9 cellular contexts compared by ENCODE assay signal in genomic region chr2:64622443-64623231, GRCh38. TPM values are rescaled to one million over a fixed set of nuclear protein-coding genes. Genes with fewer than 3 reads are reported as not detected.
A peak's percentile ranks its signal among the peaks of the same experiment; 100 is the strongest.
DNase-seq lines count a peak whose midpoint lies in the region; ATAC-seq and TF ChIP-seq lines count a peak whose summit lies in the region.
"Had no signal": no experiment of that assay in that cellular context is flagged by ENCODE, and none has a peak within 500 bp of the region (broad histone marks: within the 10 kb centered on the region; RNA-seq: fewer than 3 reads in every experiment).

No MANE protein-coding gene starts in this region.

- H3K27ac ChIP-seq in GM23338 (ENCODE audit: low read depth): no peak overlapping the region

- no peaks in the 10 kb centered on the region for H3K9me3 Mint-ChIP-seq in GM23338

- H3K4me3 Mint-ChIP-seq in GM23338: no peak overlapping the region

- no peaks in the 10 kb centered on the region for H3K27me3 ChIP-seq in GM23338 (ENCODE audit: insufficient read depth)

- H2AFZ ChIP-seq in GM23338: peak overlapping the region; percentile 18

- TF ChIP-seq CTCF in GM23338 (conservative IDR thresholded peaks at IDR 0.05; ENCODE audit: low read depth in 2 of 2) (peak; percentile 33 to 49; a peak in 3 of 4 replicates), mucosa of descending colon (IDR thresholded peaks at IDR 0.05) (no peak)

- ATAC-seq in GM23338 (peak; percentile 64), mucosa of descending colon (peak; percentile 9), HG02973 (IDR thresholded peaks at IDR 0.05; ENCODE audit: unreplicated experiment) (no peak), HG02970 (IDR thresholded peaks at IDR 0.05; ENCODE audit: low FRiP score, unreplicated experiment) (no peak)

- no peak overlapping the region for H3K4me2 ChIP-seq in GM23338

- H3K4me1 ChIP-seq in GM23338 (ENCODE audit: insufficient read depth) (peaks cover 26% of the 10 kb centered on the region), mucosa of descending colon (ENCODE audit: low read depth) (no peaks in the 10 kb centered on the region)

- DNase-seq in AG08395 (ENCODE audit: low spot score) (peak; percentile 51), GM23338 (ENCODE audit: low spot score) (peak; percentile 71), ecto neural progenitor cell (ENCODE audit: low spot score) (peak; percentile 53), mucosa of descending colon (peak in 1 of 3 donors; percentile 6), superior temporal gyrus (ENCODE audit: extremely low spot score) (no peak)
- DNase-seq in stimulated activated naive CD4-positive, alpha-beta T cell treated with Interleukin-2 at 50 U/mL for 16 hours (lab: John Stamatoyannopoulos, UW): no peak
- DNase-seq: stimulated activated CD4-positive, alpha-beta T cell treated with anti-CD3 and anti-CD28 coated beads, Interleukin-2, amount 100 ng/mL, for 24 hours had no signal

- intact Hi-C loops in mucosa of descending colon (cut with DNase I, micrococcal nuclease): no loop called here

- peaks cover 48% of the 10 kb centered on the region for H3K4me1 Mint-ChIP-seq in GM23338

- H3F3A ChIP-seq in GM23338 (replicated peaks; ENCODE audit: low read depth): no peaks in the 10 kb centered on the region

- peak overlapping the region; percentile 53; the same call in 1 of the 2 replicates for H3K27ac Mint-ChIP-seq in GM23338

- no peaks in the 10 kb centered on the region for H3K36me3 Mint-ChIP-seq in GM23338 (ENCODE audit: low read depth)

- H3K4me3 ChIP-seq in GM23338 (no peak overlapping the region), mucosa of descending colon (no peak overlapping the region)

- peaks cover 12% of the 10 kb centered on the region for H3K27me3 Mint-ChIP-seq in GM23338 (ENCODE audit: insufficient read depth, low read depth, poor library complexity)

- no peaks in the 10 kb centered on the region for H3K79me2 ChIP-seq in GM23338 (replicated peaks; ENCODE audit: insufficient read depth)

- no peaks in the 10 kb centered on the region for H3K9me2 ChIP-seq in GM23338 (ENCODE audit: insufficient read depth)

- H3K36me3 ChIP-seq in GM23338 (ENCODE audit: insufficient read depth): no peaks in the 10 kb centered on the region
- no peaks in the 10 kb centered on the region for H3K36me3 ChIP-seq in mucosa of descending colon (ENCODE audit: low read depth)

- no peaks in the 10 kb centered on the region for H3K9me3 ChIP-seq in mucosa of descending colon

- no peaks in the 10 kb centered on the region for H4K20me1 ChIP-seq in GM23338 (replicated peaks; ENCODE audit: insufficient read depth)

TF ChIP-seq in GM23338, 12 proteins besides CTCF, POLR2A, EP300 and RAD21 (continues in another document):
- no peak for TF ChIP-seq POLR2AphosphoS5 (IDR thresholded peaks at IDR 0.05; ENCODE audit: low read depth)
- TF ChIP-seq ETS1 (IDR thresholded peaks at IDR 0.05): no peak
- TF ChIP-seq NANOG (IDR thresholded peaks at IDR 0.05; ENCODE audit: borderline replicate concordance): no peak
- TF ChIP-seq EZH2 (IDR thresholded peaks at IDR 0.05; ENCODE audit: low read depth, unreplicated experiment): no peak
- no peak for TF ChIP-seq REST (IDR thresholded peaks at IDR 0.05; ENCODE audit: unreplicated experiment)
- TF ChIP-seq STAT1 (IDR thresholded peaks at IDR 0.05; ENCODE audit: unreplicated experiment): no peak
- no peak for TF ChIP-seq CREB1 (CRISPR knock-in tag; IDR thresholded peaks at IDR 0.05; ENCODE audit: low read depth)
- TF ChIP-seq EZH2phosphoT487 (IDR thresholded peaks at IDR 0.05; ENCODE audit: unreplicated experiment): no peak
- no peak for TF ChIP-seq JUNB (IDR thresholded peaks at IDR 0.05; ENCODE audit: unreplicated experiment)

RNA-seq across cellular contexts. Expression of gene SERTAD2, which starts 31.1 kb away (rescaled TPM):
- total RNA-seq in GM23338 (2014; rRNA removed; shearing (Covaris generic)): 6.2 and 6.6 TPM in 2 replicates
- 6.4 and 6.7 TPM in 2 replicates for polyA plus RNA-seq in GM23338 (2016; fragmentation: Nextera tagmentation; extraction: Ambion mirVana)
- 10 to 100 TPM; 17.3 to 20.6 (median 20.6) TPM for total RNA-seq in mucosa of descending colon

Comparison
In these comparisons a context has a peak if more than half of its experiments do, and no peak if none do; other contexts are left out.
1. DNase-seq: peak in AG08395 (single experiment), GM23338 (single experiment) and ecto neural progenitor cell (single experiment); none in stimulated activated naive CD4-positive, alpha-beta T cell treated with Interleukin-2 at 50 U/mL for 16 hours (single experiment) and superior temporal gyrus (single experiment).
2. ATAC-seq: peak in GM23338 (single experiment) and mucosa of descending colon (single experiment); none in HG02973 (single experiment) and HG02970 (single experiment).